19 cellular contexts compared by ENCODE assay signal in the genomic region with DNA sequence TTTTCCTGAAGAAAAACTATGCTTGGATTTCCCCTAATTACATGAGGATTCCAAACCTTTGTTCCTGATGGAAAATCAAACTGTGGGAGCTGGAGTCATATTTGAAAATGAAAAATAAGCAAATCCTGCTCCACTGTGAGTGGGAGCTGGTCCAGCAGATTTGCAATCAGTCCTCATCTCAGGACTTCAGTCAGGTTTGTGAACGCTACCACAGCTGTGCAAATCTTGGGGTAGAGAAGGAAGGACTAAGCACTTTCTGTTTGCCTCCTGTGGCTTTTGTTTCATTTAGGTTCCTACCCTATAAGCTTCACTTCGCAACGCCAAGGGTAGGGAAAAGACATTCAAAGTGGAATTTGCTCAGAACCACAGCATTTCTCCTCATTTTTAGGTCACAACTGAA.
A peak's percentile ranks its signal among the peaks of the same experiment; 100 is the strongest.
DNase-seq lines count a peak whose midpoint lies in the region; ATAC-seq and TF ChIP-seq lines count a peak whose summit lies in the region.
"Had no signal": no experiment of that assay in that cellular context is flagged by ENCODE, and none has a peak within 500 bp of the region (broad histone marks: within the 10 kb centered on the region; RNA-seq: fewer than 3 reads in every experiment).

No MANE protein-coding gene starts in this region.

- H3K4me3 ChIP-seq in left ventricle myocardium inferior = no peak overlapping the region
- H3K4me3 ChIP-seq: BLaER1 treated with 17β-estradiol and CSF1 and Interleukin-3, amounts not matched to agents 10 nM and 100 nM had no signal

- H3K36me3 ChIP-seq in left ventricle myocardium inferior = no peaks in the 10 kb centered on the region
- H3K36me3 ChIP-seq: BLaER1 treated with 17β-estradiol and CSF1 and Interleukin-3, amounts not matched to agents 10 nM and 100 nM had no signal

- H3K4me1 ChIP-seq in left ventricle myocardium inferior = no peaks in the 10 kb centered on the region
- H3K4me1 ChIP-seq: BLaER1 treated with 17β-estradiol and CSF1 and Interleukin-3, amounts not matched to agents 10 nM and 100 nM had no signal

- no peak for ATAC-seq in GM18502 (IDR thresholded peaks at IDR 0.05; ENCODE audit: poor library complexity, unreplicated experiment)
- ATAC-seq: CD8-positive, alpha-beta T cell had no signal

- intact Hi-C loops in left ventricle myocardium inferior (cut with micrococcal nuclease) = no loop called here

- peak; percentile 57 for DNase-seq in DMS 273 (lab: John Stamatoyannopoulos, UW; ENCODE audit: unreplicated experiment)
- no peak for DNase-seq in DMS 273 treated with DMSO at 0.1 percent for 48 hours (lab: John Stamatoyannopoulos, UW)
- peak; percentile 36 for DNase-seq in RPMI8226
- DNase-seq in fibroblast of peridontal ligament (ENCODE audit: extremely low read depth) = peak; percentile 26
- DNase-seq in left ventricle myocardium inferior = no peak
- no peak for DNase-seq in KG1 (lab: John Stamatoyannopoulos, UW)
- no peak for DNase-seq in NCI-H187 treated with DMSO at 0.1 percent for 48 hours (lab: John Stamatoyannopoulos, UW)
- DNase-seq: ACHN; CD8-positive, alpha-beta T cell; H9; NCI-H1694; NCI-H2081 treated with DMSO at 0.1 percent for 48 hours; NCI-H69; NK-92 treated with Interleukin-12 subunit alpha and Interleukin-12 subunit beta, amount 100 ng/mL, for 24 hours; SIG-M5; SK-N-SH had no signal

- H3K27ac ChIP-seq in left ventricle myocardium inferior (replicated peaks) = no peak overlapping the region
- H3K27ac ChIP-seq: 22Rv1; BLaER1 treated with 17β-estradiol and CSF1 and Interleukin-3, amounts not matched to agents 10 nM and 100 nM had no signal

- H3K9me3 ChIP-seq in left ventricle myocardium inferior (replicated peaks) = peaks cover 15% of the 10 kb centered on the region
- H3K9me3 ChIP-seq: BLaER1 treated with 17β-estradiol and CSF1 and Interleukin-3, amounts not matched to agents 10 nM and 100 nM; SK-N-SH had no signal

- no peak for TF ChIP-seq CTCF in left ventricle myocardium inferior (IDR thresholded peaks at IDR 0.05; ENCODE audit: borderline replicate concordance)

- H3K27me3 ChIP-seq in left ventricle myocardium inferior (ENCODE audit: low read depth) = no peaks in the 10 kb centered on the region
- H3K27me3 ChIP-seq: BLaER1 treated with 17β-estradiol and CSF1 and Interleukin-3, amounts not matched to agents 10 nM and 100 nM had no signal

Comparison
In these comparisons a context has a peak if more than half of its experiments do, and no peak if none do; other contexts are left out.
1. DNase-seq: peak in DMS 273 (single experiment), RPMI8226 (single experiment) and fibroblast of peridontal ligament (single experiment); none in DMS 273 treated with DMSO at 0.1 percent for 48 hours (single experiment), left ventricle myocardium inferior (single experiment), KG1 (single experiment) and NCI-H187 treated with DMSO at 0.1 percent for 48 hours (single experiment).